In genomic region chr4:88969746-88970145, GRCh38 we compare ENCODE assay signal across 23 cellular contexts.
"Had no signal": no experiment of that assay in that cellular context is flagged by ENCODE, and none has a peak within 500 bp of the region (broad histone marks: within the 10 kb centered on the region; RNA-seq: fewer than 3 reads in every experiment).

No MANE protein-coding gene starts in this region.

- FAIRE-seq: colon had no signal

- H3K4me3 ChIP-seq: esophagus squamous epithelium, lung, psoas muscle, sigmoid colon, skin epidermis, stomach, upper lobe of left lung, uterus had no signal

- H3K4me3 Mint-ChIP-seq: dendritic cell treated with granulocyte-macrophage colony-stimulating factor and Interleukin-4, amounts not matched to agents 40 ng/mL and 50 ng/mL, for 4 days; effector memory CD8-positive, alpha-beta T cell; naive B cell; nephron had no signal

- H3K9me3 Mint-ChIP-seq: dendritic cell treated with granulocyte-macrophage colony-stimulating factor and Interleukin-4, amounts not matched to agents 40 ng/mL and 50 ng/mL, for 4 days had no signal

- DNase-seq: effector memory CD8-positive, alpha-beta T cell; esophagus squamous epithelium; foreskin fibroblast; left colon; left ventricle myocardium superior; mesenchymal stem cell; midbrain; naive B cell; psoas muscle; retina; sigmoid colon; stimulated activated CD4-positive, alpha-beta T cell treated with anti-CD3 and anti-CD28 coated beads, Interleukin-12 subunit alpha, Interleukin-12 subunit beta, amount 100 ng/mL, for 4 hours; stimulated activated naive CD4-positive, alpha-beta T cell; stomach; substantia nigra; upper lobe of left lung; uterus had no signal

- ATAC-seq: effector memory CD8-positive, alpha-beta T cell; left colon; left ventricle myocardium superior; psoas muscle had no signal

- H3K4me1 Mint-ChIP-seq: naive B cell, nephron had no signal

- H3K27ac Mint-ChIP-seq: dendritic cell treated with granulocyte-macrophage colony-stimulating factor and Interleukin-4, amounts not matched to agents 40 ng/mL and 50 ng/mL, for 4 days; effector memory CD8-positive, alpha-beta T cell; naive B cell; nephron had no signal

- H3K27me3 ChIP-seq: esophagus squamous epithelium, sigmoid colon, stomach, upper lobe of left lung, uterus had no signal

- H3K9me3 ChIP-seq: esophagus squamous epithelium, psoas muscle, upper lobe of left lung, uterus had no signal

- H3K27ac ChIP-seq: epithelial cell of prostate, esophagus squamous epithelium, psoas muscle, sigmoid colon, skin epidermis, stomach, upper lobe of left lung, uterus had no signal

- H3K4me1 ChIP-seq: sigmoid colon, upper lobe of left lung, uterus had no signal

- H3K36me3 ChIP-seq: esophagus squamous epithelium, sigmoid colon, stomach, upper lobe of left lung, uterus had no signal

- H3K27me3 Mint-ChIP-seq: dendritic cell treated with granulocyte-macrophage colony-stimulating factor and Interleukin-4, amounts not matched to agents 40 ng/mL and 50 ng/mL, for 4 days had no signal
